ENCODE assay signal across 6 cellular contexts in genomic region chr15:28130651-28131050, GRCh38. TPM values are rescaled to one million over a fixed set of nuclear protein-coding genes. Genes with fewer than 3 reads are reported as not detected.
"Had no signal": no experiment of that assay in that cellular context is flagged by ENCODE, and none has a peak within 500 bp of the region (broad histone marks: within the 10 kb centered on the region; RNA-seq: fewer than 3 reads in every experiment).

No MANE protein-coding gene starts in this region.

- H3K9me3 Mint-ChIP-seq: H9 had no signal

- DNase-seq: GM23248, H9, HCEC 1CT, IMR-90 had no signal

- H3K27ac ChIP-seq: GM23248 had no signal

- H2AFZ ChIP-seq: GM23248 had no signal

- ATAC-seq: K562 had no signal

- H3K4me3 ChIP-seq: GM23248, K562 had no signal

- H3K4me3 Mint-ChIP-seq: H9 had no signal

RNA-seq across cellular contexts. Expression of gene OCA2, which starts 31.5 kb away (rescaled TPM):
- total RNA-seq: GM23248, HT-29 had no signal
- polyA plus RNA-seq: GM23248 had no signal
